10 cellular contexts compared by ENCODE assay signal in genomic region chr7:41886906-41887311, GRCh38.
A peak's percentile ranks its signal among the peaks of the same experiment; 100 is the strongest.
DNase-seq lines count a peak whose midpoint lies in the region; ATAC-seq, FAIRE-seq and TF ChIP-seq lines count a peak whose summit lies in the region.
"Had no signal": no experiment of that assay in that cellular context is flagged by ENCODE, and none has a peak within 500 bp of the region (broad histone marks: within the 10 kb centered on the region; RNA-seq: fewer than 3 reads in every experiment).

No MANE protein-coding gene starts in this region.

- no peak overlapping the region for H3K4me3 ChIP-seq in PC-3 (ENCODE audit: low read length)
- H3K4me3 ChIP-seq in fibroblast of the aortic adventitia (ENCODE audit: low read depth, low read length): no peak overlapping the region

- no peaks in the 10 kb centered on the region for H3K27me3 Mint-ChIP-seq in naive B cell

- peaks cover 81 to 91% (median 87%) of the 10 kb centered on the region in 3 donors for H3K4me1 Mint-ChIP-seq in naive B cell

- no peak overlapping the region for H3K9ac ChIP-seq in PC-3 (ENCODE audit: low read length)

- H3K9me3 ChIP-seq in PC-3 (ENCODE audit: low read length): no peaks in the 10 kb centered on the region

- H3K9me3 Mint-ChIP-seq in naive B cell: peaks cover 0 to 1% (median 0%) of the 10 kb centered on the region in 7 donors
- H3K9me3 Mint-ChIP-seq: dendritic cell treated with granulocyte-macrophage colony-stimulating factor and Interleukin-4, amounts not matched to agents 40 ng/mL and 50 ng/mL, for 4 days had no signal

- H3K27me3 ChIP-seq in PC-3 (ENCODE audit: low read length): no peaks in the 10 kb centered on the region

- peak; percentile 37 for TF ChIP-seq CTCF in AG09319 (IDR thresholded peaks at IDR 0.05; ENCODE audit: low read depth, low read length)
- no peak for TF ChIP-seq CTCF in PC-3 (conservative IDR thresholded peaks at IDR 0.05; ENCODE audit: low read depth, low read length)
- TF ChIP-seq CTCF in fibroblast of the aortic adventitia (IDR thresholded peaks at IDR 0.05; ENCODE audit: insufficient read depth, low read length): peak; percentile 69

- POLR2A ChIA-PET in PC-3 (lab: Charles Lee; ENCODE audit: unreplicated experiment): no interaction called here

- H3K36me3 ChIP-seq in PC-3 (ENCODE audit: low read depth, low read length): no peaks in the 10 kb centered on the region

- ATAC-seq in PC-3 (peak; percentile 65), naive B cell (ENCODE audit: low read depth in 2 of 2) (no peak)

- peak overlapping the region in 4 of 6 donors; percentile 11 to 84 (median 44) for H3K27ac Mint-ChIP-seq in naive B cell
- H3K27ac Mint-ChIP-seq: dendritic cell treated with granulocyte-macrophage colony-stimulating factor and Interleukin-4, amounts not matched to agents 40 ng/mL and 50 ng/mL, for 4 days had no signal

- H3K9me2 ChIP-seq in PC-3 (replicated peaks; ENCODE audit: low read length): no peaks in the 10 kb centered on the region

- no peaks in the 10 kb centered on the region for H3K36me3 Mint-ChIP-seq in naive B cell

- no peaks in the 10 kb centered on the region for H3K79me2 ChIP-seq in PC-3 (ENCODE audit: low read length)

- H3K4me3 Mint-ChIP-seq in naive B cell: peak overlapping the region in 2 of 8 donors; percentile 39 to 44
- H3K4me3 Mint-ChIP-seq: dendritic cell treated with granulocyte-macrophage colony-stimulating factor and Interleukin-4, amounts not matched to agents 40 ng/mL and 50 ng/mL, for 4 days had no signal

- peaks cover 28% of the 10 kb centered on the region for H3K4me1 ChIP-seq in PC-3 (ENCODE audit: insufficient read depth, low read length)

- DNase-seq in AG09319 (ENCODE audit: extremely low read depth, low read depth): peak; percentile 83
- DNase-seq in PC-3: peak; percentile 52
- peak; percentile 98 for DNase-seq in fibroblast of the aortic adventitia (ENCODE audit: low read depth)
- no peak for DNase-seq in naive B cell
- DNase-seq in cerebellum (ENCODE audit: low spot score): no peak
- DNase-seq in stimulated activated CD4-positive, alpha-beta T cell treated with anti-CD3 and anti-CD28 coated beads, Interleukin-12 subunit alpha, Interleukin-12 subunit beta, amount 100 ng/mL, for 4 hours: no peak
- no peak for DNase-seq in DMS79 (lab: John Stamatoyannopoulos, UW)
- DNase-seq in HTR-8/SVneo (ENCODE audit: insufficient read length, low spot score): no peak
- DNase-seq: NCI-H526 had no signal

- H2AFZ ChIP-seq in PC-3 (ENCODE audit: low read length): peak overlapping the region; percentile 79

- intact Hi-C loops in PC-3 (cut with micrococcal nuclease): no loop called here

- no peaks in the 10 kb centered on the region for H3F3A ChIP-seq in PC-3 (ENCODE audit: low read length, unreplicated experiment)

- FAIRE-seq in HTR-8/SVneo (lab: Jason Lieb, UNC): no peak

- H3K27ac ChIP-seq in PC-3 (ENCODE audit: low read length): peak overlapping the region; percentile 41

- CTCF ChIA-PET in PC-3 (lab: Charles Lee): no interaction called here

- H4K20me1 ChIP-seq in PC-3 (ENCODE audit: low read length): no peaks in the 10 kb centered on the region

- peak overlapping the region; percentile 62 for H3K4me2 ChIP-seq in PC-3 (ENCODE audit: low read length)

- BruUV-seq in PC-3 (replicated peaks; lab: Mats Ljungman, UMichigan): no TSS peak

Comparison
In these comparisons a context has a peak if more than half of its experiments do, and no peak if none do; other contexts are left out.
1. DNase-seq: peak in AG09319 (single experiment), PC-3 (single experiment) and fibroblast of the aortic adventitia (single experiment); none in naive B cell (single experiment), cerebellum (single experiment), stimulated activated CD4-positive, alpha-beta T cell treated with anti-CD3 and anti-CD28 coated beads, Interleukin-12 subunit alpha, Interleukin-12 subunit beta, amount 100 ng/mL, for 4 hours (single experiment), DMS79 (single experiment) and HTR-8/SVneo (single experiment).